ENCODE assay signal across 9 cellular contexts in the genomic region with DNA sequence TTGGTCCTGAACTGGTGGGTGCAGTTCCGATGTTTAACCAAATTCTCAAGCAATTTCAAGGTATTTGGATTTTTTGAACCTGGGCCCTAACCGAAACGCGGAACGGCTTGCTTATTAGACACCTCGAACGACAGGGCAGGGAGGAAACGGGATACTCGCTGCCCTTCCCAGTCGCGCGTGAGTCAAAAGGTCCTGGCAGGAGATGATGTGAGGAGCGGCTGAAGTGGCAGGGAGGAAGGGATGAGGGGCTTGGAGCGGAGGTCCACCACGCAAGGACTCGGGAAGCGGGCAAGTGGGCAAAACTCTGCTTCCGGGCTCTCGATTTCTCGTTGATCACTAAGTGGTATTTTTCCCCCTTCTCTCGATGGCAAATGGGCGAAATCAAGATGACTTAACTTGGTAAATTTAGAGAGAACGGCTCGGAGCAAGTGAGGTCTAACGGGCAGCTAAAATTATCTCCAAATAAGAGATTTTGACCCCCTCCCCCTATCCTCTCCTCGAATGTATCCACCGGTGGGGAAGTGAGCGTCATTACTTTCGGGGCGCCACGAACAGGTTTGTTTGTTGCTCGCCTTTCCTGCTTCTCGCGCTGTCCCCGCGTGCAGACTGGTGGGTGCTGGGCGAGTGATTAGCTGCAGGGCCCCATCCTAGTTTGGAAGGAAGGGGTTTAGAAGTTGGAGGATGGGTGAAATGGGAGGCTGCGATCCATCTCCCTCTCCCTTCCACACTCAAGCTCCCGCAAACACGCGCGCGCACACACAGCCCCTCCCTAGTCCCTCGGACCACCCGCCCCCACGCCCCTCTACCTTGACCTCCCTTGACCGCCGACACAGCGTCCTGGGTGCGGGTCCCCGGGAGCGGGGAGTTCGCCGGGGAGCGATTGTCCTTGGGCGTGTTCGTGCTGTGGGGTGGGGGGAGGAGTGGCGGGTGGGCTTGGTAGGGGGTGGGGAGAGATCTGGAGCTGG. TPM values are rescaled to one million over a fixed set of nuclear protein-coding genes. Genes with fewer than 3 reads are reported as not detected.
A peak's percentile ranks its signal among the peaks of the same experiment; 100 is the strongest.
DNase-seq lines count a peak whose midpoint lies in the region; ATAC-seq and TF ChIP-seq lines count a peak whose summit lies in the region.
"Had no signal": no experiment of that assay in that cellular context is flagged by ENCODE, and none has a peak within 500 bp of the region (broad histone marks: within the 10 kb centered on the region; RNA-seq: fewer than 3 reads in every experiment).

No MANE protein-coding gene starts in this region.

- H3K36me3 ChIP-seq in OCI-LY7 (ENCODE audit: insufficient read depth, low read length) = no peaks in the 10 kb centered on the region
- no peaks in the 10 kb centered on the region for H3K36me3 ChIP-seq in hepatocyte (replicated peaks; ENCODE audit: insufficient read depth, low read depth)
- no peaks in the 10 kb centered on the region for H3K36me3 ChIP-seq in sigmoid colon
- no peaks in the 10 kb centered on the region for H3K36me3 ChIP-seq in left lung

- peak overlapping the region; percentile 86 for H2AFZ ChIP-seq in OCI-LY7 (ENCODE audit: low read length)
- peak overlapping the region; percentile 67 for H2AFZ ChIP-seq in hepatocyte

- POLR2A ChIA-PET in OCI-LY7 (lab: Charles Lee) = interaction anchor here (0.7 to 2.5 kb wide), 8 partner anchors 10 to 80 kb away, joined by 3 to 16 read pairs (median 4); no protein-coding TSS in a partner anchor

- CTCF ChIA-PET in OCI-LY7 (lab: Charles Lee; ENCODE audit: unreplicated experiment) = interaction anchor here (1.1 kb wide), 1 partner anchor 81 kb away, joined by 3 read pairs; no protein-coding TSS in a partner anchor

- intact Hi-C loops in OCI-LY7 (cut with micrococcal nuclease; ENCODE audit: unreplicated experiment) (no loop called here), sigmoid colon (cut with DNase I) (loop anchor here (10.0 kb wide), 1 partner anchor 364 kb away; no protein-coding TSS in a partner anchor), left lung (cut with DNase I) (no loop called here)

- H4K20me1 ChIP-seq in OCI-LY7 (ENCODE audit: insufficient read depth, low read length) (peaks cover 9% of the 10 kb centered on the region; the same call in 1 of the 2 replicates), hepatocyte (ENCODE audit: insufficient read depth, poor library complexity, severe bottlenecking) (peaks cover 5% of the 10 kb centered on the region)

- peaks cover 30% of the 10 kb centered on the region for H3K27me3 ChIP-seq in hepatocyte
- H3K27me3 ChIP-seq in sigmoid colon = peaks cover 25 to 82% (median 55%) of the 10 kb centered on the region in 3 donors
- H3K27me3 ChIP-seq in left lung = peaks cover 61 to 88% of the 10 kb centered on the region in 2 donors

- peak overlapping the region; percentile 93 for H3K4me3 ChIP-seq in OCI-LY7 (ENCODE audit: low read depth, low read length, poor library complexity, severe bottlenecking)
- H3K4me3 ChIP-seq in hepatocyte = peak overlapping the region; percentile 93
- peak overlapping the region; percentile 8 to 47 (median 44) for H3K4me3 ChIP-seq in sigmoid colon
- H3K4me3 ChIP-seq in left lung = no peak overlapping the region

- peaks cover 55% of the 10 kb centered on the region for H3K4me1 ChIP-seq in OCI-LY7 (ENCODE audit: insufficient read depth, low read length, poor library complexity, severe bottlenecking)
- H3K4me1 ChIP-seq in hepatocyte (ENCODE audit: insufficient read depth) = peaks cover 32% of the 10 kb centered on the region
- peaks cover 0 to 38% (median 35%) of the 10 kb centered on the region in 4 donors for H3K4me1 ChIP-seq in sigmoid colon
- peaks cover 0 to 27% of the 10 kb centered on the region in 2 donors for H3K4me1 ChIP-seq in left lung

- H3K9me2 ChIP-seq in OCI-LY7 (ENCODE audit: insufficient read depth, low read length) (no peaks in the 10 kb centered on the region), hepatocyte (replicated peaks; ENCODE audit: insufficient read depth) (no peaks in the 10 kb centered on the region)

- no peak for TF ChIP-seq POLR2A in sigmoid colon (IDR thresholded peaks at IDR 0.05)

- ATAC-seq in left lung = no peak

- WGBS in hepatocyte (ENCODE audit: low lambda C conversion rate, missing lambda C conversion rate) = 7% methylated on average over 49 of the region's 58 CpGs
- WGBS in sigmoid colon, 2 donors = 5 to 8% methylated on average over 58 of the region's 58 CpGs

- H3K4me2 ChIP-seq in OCI-LY7 (ENCODE audit: low read length) (peak overlapping the region; percentile 86), hepatocyte (peak overlapping the region; percentile 92)

- TF ChIP-seq CTCF in OCI-LY7 (conservative IDR thresholded peaks at IDR 0.05; ENCODE audit: low read length) (no peak), hepatocyte (IDR thresholded peaks at IDR 0.05; ENCODE audit: poor library complexity) (no peak), sigmoid colon (IDR thresholded peaks at IDR 0.05) (no peak), left lung (IDR thresholded peaks at IDR 0.05) (no peak)

- no peak for TF ChIP-seq EP300 in sigmoid colon (IDR thresholded peaks at IDR 0.05)

- DNase-seq in DMS53 (lab: John Stamatoyannopoulos, UW) = peak; percentile 83
- peak; percentile 71 for DNase-seq in OCI-LY7 (ENCODE audit: low spot score)
- DNase-seq in hepatocyte (ENCODE audit: low spot score) = no peak
- DNase-seq in sigmoid colon = no peak
- DNase-seq in left lung = no peak
- no peak for DNase-seq in NCI-H1417 treated with DMSO at 0.1 percent for 48 hours (lab: John Stamatoyannopoulos, UW)
- no peak for DNase-seq in iPS-NIHi7 (ENCODE audit: extremely low spot score)
- no peak for DNase-seq in caudate nucleus (lab: John Stamatoyannopoulos, UW)
- DNase-seq: midbrain had no signal

- BruUV-seq in OCI-LY7 (replicated peaks; lab: Mats Ljungman, UMichigan) = no TSS peak

- no peaks in the 10 kb centered on the region for H3K9me3 ChIP-seq in OCI-LY7 (ENCODE audit: low read length)
- no peaks in the 10 kb centered on the region for H3K9me3 ChIP-seq in hepatocyte (ENCODE audit: low read depth)
- no peaks in the 10 kb centered on the region for H3K9me3 ChIP-seq in sigmoid colon
- H3K9me3 ChIP-seq in left lung = no peaks in the 10 kb centered on the region

- H3K79me2 ChIP-seq in OCI-LY7 (ENCODE audit: insufficient read depth, low read depth, low read length) = peaks cover 34% of the 10 kb centered on the region
- H3K79me2 ChIP-seq in hepatocyte = peaks cover 34% of the 10 kb centered on the region

- peak overlapping the region; percentile 56 for H3K27ac ChIP-seq in OCI-LY7 (ENCODE audit: low read depth, low read length, poor library complexity, severe bottlenecking)
- H3K27ac ChIP-seq in hepatocyte = no peak overlapping the region
- H3K27ac ChIP-seq in sigmoid colon = no peak overlapping the region
- no peak overlapping the region for H3K27ac ChIP-seq in left lung
- no peak overlapping the region for H3K27ac ChIP-seq in caudate nucleus (ENCODE audit: low read depth, low read length)

RNA-seq across cellular contexts. Expression of a gene that starts 1.0 kb away (rescaled TPM):
- 9.6 and 15.2 TPM in 2 replicates for total RNA-seq in OCI-LY7 (2014; rRNA removed; shearing (Covaris generic))
- 11.5 and 14.1 TPM in 2 replicates for total RNA-seq in OCI-LY7 (2022)
- total RNA-seq in hepatocyte = 5.0 and 6.9 TPM in 2 replicates
- 6.3 and 7.1 TPM in 2 replicates for polyA plus RNA-seq in hepatocyte
- total RNA-seq in sigmoid colon = 1 to 10 TPM in 1 of 4 donors, under 1 TPM in 3; 0.71 to 1.8 (median 0.89) TPM
- 1 to 10 TPM in 1 of 3 donors, not detected in 2; 1.1 TPM for polyA plus RNA-seq in sigmoid colon
- total RNA-seq in left lung = under 1 TPM; 0.35 to 0.79 TPM

Comparison
In these comparisons a context has a peak if more than half of its experiments do, and no peak if none do; other contexts are left out.
1. DNase-seq: peak in DMS53 (single experiment) and OCI-LY7 (single experiment); none in hepatocyte (single experiment), sigmoid colon (single experiment), left lung (0 of 2), NCI-H1417 treated with DMSO at 0.1 percent for 48 hours (single experiment), iPS-NIHi7 (single experiment) and caudate nucleus (0 of 61).
2. H3K4me3 ChIP-seq: peak in OCI-LY7 (single experiment), hepatocyte (single experiment) and sigmoid colon (4 of 4); none in left lung (0 of 2).